16 cellular contexts compared by ENCODE assay signal in the genomic region with DNA sequence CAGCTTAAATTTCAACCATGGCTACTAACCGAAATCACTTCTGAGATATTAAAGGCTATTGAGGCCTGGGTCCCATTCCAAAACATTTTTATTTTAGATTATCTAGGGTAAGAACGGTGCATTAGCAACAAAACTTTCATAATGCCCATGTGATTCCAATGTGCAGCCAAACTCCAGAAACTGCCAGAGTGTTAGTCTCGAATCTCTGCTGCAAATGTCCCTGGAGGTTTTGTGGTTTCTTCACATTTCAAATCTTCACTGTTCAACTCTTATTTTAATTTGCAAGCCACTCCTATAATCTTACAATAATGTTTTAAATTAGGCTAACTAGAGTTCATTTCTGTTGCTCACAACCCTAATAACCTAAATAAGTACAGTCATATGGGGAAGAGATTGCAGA.
DNase-seq lines count a peak whose midpoint lies in the region; ATAC-seq, FAIRE-seq and TF ChIP-seq lines count a peak whose summit lies in the region.
"Had no signal": no experiment of that assay in that cellular context is flagged by ENCODE, and none has a peak within 500 bp of the region (broad histone marks: within the 10 kb centered on the region; RNA-seq: fewer than 3 reads in every experiment).

No MANE protein-coding gene starts in this region.

- H3K9me3 Mint-ChIP-seq in astrocyte (ENCODE audit: unreplicated experiment): no peaks in the 10 kb centered on the region
- H3K9me3 Mint-ChIP-seq in activated CD8-positive, alpha-beta memory T cell treated with anti-CD3 and anti-CD28 coated beads, Interleukin-2, amount 10 ng/mL, durations not matched to agents 7 days and 5 days (ENCODE audit: low read depth): no peaks in the 10 kb centered on the region
- H3K9me3 Mint-ChIP-seq: CD8-positive, alpha-beta T cell; H9 had no signal

- no peaks in the 10 kb centered on the region for H3K36me3 Mint-ChIP-seq in astrocyte (ENCODE audit: low read depth, unreplicated experiment)
- no peaks in the 10 kb centered on the region for H3K36me3 Mint-ChIP-seq in activated CD8-positive, alpha-beta memory T cell treated with anti-CD3 and anti-CD28 coated beads, Interleukin-2, amount 10 ng/mL, durations not matched to agents 7 days and 5 days
- H3K36me3 Mint-ChIP-seq: CD8-positive, alpha-beta T cell had no signal

- H3K4me1 ChIP-seq in BLaER1 (peaks cover 13% of the 10 kb centered on the region), Karpas-422 (ENCODE audit: low read length) (peaks cover 73% of the 10 kb centered on the region), astrocyte (ENCODE audit: insufficient read depth, low read length) (no peaks in the 10 kb centered on the region), foreskin keratinocyte (no peaks in the 10 kb centered on the region), right lobe of liver (no peaks in the 10 kb centered on the region)
- H3K4me1 ChIP-seq: A549 had no signal

- intact Hi-C loops in right lobe of liver (cut with DNase I): loop anchor here in 1 of 2 donors (10.0 kb wide), 1 partner anchor 126 kb away; no protein-coding TSS in a partner anchor

- H3K27ac Mint-ChIP-seq in astrocyte (ENCODE audit: unreplicated experiment): peak overlapping the region; percentile 53
- H3K27ac Mint-ChIP-seq in activated CD8-positive, alpha-beta memory T cell treated with anti-CD3 and anti-CD28 coated beads, Interleukin-2, amount 10 ng/mL, durations not matched to agents 7 days and 5 days: no peak overlapping the region
- H3K27ac Mint-ChIP-seq: CD8-positive, alpha-beta T cell; H9 had no signal

- no peak for FAIRE-seq in astrocyte (lab: Jason Lieb, UNC)
- FAIRE-seq: A549, H1 had no signal

- no peak overlapping the region for H3K9ac ChIP-seq in BLaER1
- peak overlapping the region; percentile 31 for H3K9ac ChIP-seq in Karpas-422 (ENCODE audit: low read length)
- no peak overlapping the region for H3K9ac ChIP-seq in astrocyte (ENCODE audit: low read length)

- H3K4me2 ChIP-seq in BLaER1: peak overlapping the region; percentile 20; the same call in 1 of the 2 replicates
- H3K4me2 ChIP-seq in Karpas-422 (ENCODE audit: low read depth, low read length, poor library complexity, severe bottlenecking): peak overlapping the region; percentile 24
- H3K4me2 ChIP-seq in astrocyte (ENCODE audit: low read length): no peak overlapping the region
- H3K4me2 ChIP-seq: A549 had no signal

- WGBS in right lobe of liver (ENCODE audit: insufficient coverage, low coverage, low lambda C conversion rate, missing lambda C conversion rate): 75% methylated on average over 3 of the region's 3 CpGs

- DNase-seq in Karpas-422: peak; percentile 87
- no peak for DNase-seq in astrocyte (ENCODE audit: low read depth)
- no peak for DNase-seq in foreskin keratinocyte
- no peak for DNase-seq in NCI-H1694 treated with DMSO at 0.1 percent for 48 hours (lab: John Stamatoyannopoulos, UW)
- DNase-seq in activated CD8-positive, alpha-beta memory T cell treated with anti-CD3 and anti-CD28 coated beads, Interleukin-2, amount 10 ng/mL, durations not matched to agents 7 days and 5 days: no peak
- DNase-seq in right lobe of liver: no peak
- DNase-seq: AML-193; Calu3; CD8-positive, alpha-beta T cell; DMS79 treated with DMSO at 0.1 percent for 48 hours; H9 had no signal

- ATAC-seq in foreskin keratinocyte: peak; percentile 15
- no peak for ATAC-seq in GM18517 (IDR thresholded peaks at IDR 0.05; ENCODE audit: unreplicated experiment)
- no peak for ATAC-seq in activated CD8-positive, alpha-beta memory T cell treated with anti-CD3 and anti-CD28 coated beads, Interleukin-2, amount 10 ng/mL, durations not matched to agents 7 days and 5 days
- no peak for ATAC-seq in right lobe of liver
- ATAC-seq: A549; CD8-positive, alpha-beta T cell had no signal

- H3K27me3 ChIP-seq in BLaER1 (no peaks in the 10 kb centered on the region), Karpas-422 (ENCODE audit: low read length) (no peaks in the 10 kb centered on the region), astrocyte (ENCODE audit: insufficient read depth, low read length) (no peaks in the 10 kb centered on the region), foreskin keratinocyte (no peaks in the 10 kb centered on the region), right lobe of liver (no peaks in the 10 kb centered on the region)

- no peaks in the 10 kb centered on the region for H3K9me3 ChIP-seq in BLaER1
- peaks cover 4% of the 10 kb centered on the region; the same call in 1 of the 2 replicates for H3K9me3 ChIP-seq in Karpas-422 (ENCODE audit: low read length)
- no peaks in the 10 kb centered on the region for H3K9me3 ChIP-seq in astrocyte (ENCODE audit: insufficient read depth, low read depth, low read length)
- H3K9me3 ChIP-seq in right lobe of liver: no peaks in the 10 kb centered on the region
- H3K9me3 ChIP-seq: A549 had no signal

- H3K36me3 ChIP-seq in BLaER1 (no peaks in the 10 kb centered on the region), Karpas-422 (ENCODE audit: insufficient read depth, low read length) (peaks cover 6% of the 10 kb centered on the region; the same call in 1 of the 2 replicates), astrocyte (ENCODE audit: insufficient read depth, low read length) (no peaks in the 10 kb centered on the region), right lobe of liver (no peaks in the 10 kb centered on the region)

- H4K20me1 ChIP-seq in BLaER1 (no peaks in the 10 kb centered on the region), Karpas-422 (ENCODE audit: insufficient read depth, low read depth, low read length) (no peaks in the 10 kb centered on the region), astrocyte (ENCODE audit: insufficient read depth, low read length) (no peaks in the 10 kb centered on the region)

- CTCF ChIA-PET in activated CD8-positive, alpha-beta memory T cell treated with anti-CD3 and anti-CD28 coated beads, Interleukin-2, amount 10 ng/mL, durations not matched to agents 7 days and 5 days (lab: Charles Lee): no interaction called here

- H3K79me2 ChIP-seq in Karpas-422 (ENCODE audit: low read length): no peaks in the 10 kb centered on the region
- no peaks in the 10 kb centered on the region for H3K79me2 ChIP-seq in astrocyte (ENCODE audit: insufficient read depth, low read length)

- no peaks in the 10 kb centered on the region for H3K9me2 ChIP-seq in Karpas-422 (replicated peaks; ENCODE audit: insufficient read depth, low read length)

- H2AFZ ChIP-seq in Karpas-422 (ENCODE audit: low read length) (no peak overlapping the region; the same call in 1 of the 2 replicates), astrocyte (ENCODE audit: low read depth, low read length) (no peak overlapping the region)

- no peaks in the 10 kb centered on the region for H3K27me3 Mint-ChIP-seq in astrocyte (ENCODE audit: low read depth, unreplicated experiment)
- H3K27me3 Mint-ChIP-seq in activated CD8-positive, alpha-beta memory T cell treated with anti-CD3 and anti-CD28 coated beads, Interleukin-2, amount 10 ng/mL, durations not matched to agents 7 days and 5 days: peaks cover 6% of the 10 kb centered on the region

- peaks cover 30% of the 10 kb centered on the region for H3K4me1 Mint-ChIP-seq in astrocyte (ENCODE audit: low read depth, unreplicated experiment)
- H3K4me1 Mint-ChIP-seq in activated CD8-positive, alpha-beta memory T cell treated with anti-CD3 and anti-CD28 coated beads, Interleukin-2, amount 10 ng/mL, durations not matched to agents 7 days and 5 days: peaks cover 19% of the 10 kb centered on the region

- H3K27ac ChIP-seq in BLaER1: no peak overlapping the region
- H3K27ac ChIP-seq in Karpas-422 (ENCODE audit: low read length): peak overlapping the region; percentile 97
- H3K27ac ChIP-seq in astrocyte (ENCODE audit: low read depth, low read length): no peak overlapping the region
- no peak overlapping the region for H3K27ac ChIP-seq in foreskin keratinocyte
- H3K27ac ChIP-seq in right lobe of liver: no peak overlapping the region
- H3K27ac ChIP-seq: 22Rv1, A549 had no signal

- no peak overlapping the region for H3K4me3 Mint-ChIP-seq in astrocyte (ENCODE audit: unreplicated experiment)
- no peak overlapping the region for H3K4me3 Mint-ChIP-seq in activated CD8-positive, alpha-beta memory T cell treated with anti-CD3 and anti-CD28 coated beads, Interleukin-2, amount 10 ng/mL, durations not matched to agents 7 days and 5 days
- H3K4me3 Mint-ChIP-seq: CD8-positive, alpha-beta T cell; H9 had no signal

- TF ChIP-seq POLR2A in right lobe of liver (IDR thresholded peaks at IDR 0.05): no peak

- H3K4me3 ChIP-seq in BLaER1 (no peak overlapping the region), Karpas-422 (ENCODE audit: low read length) (peak overlapping the region; percentile 14), astrocyte (ENCODE audit: insufficient read depth, low read depth, low read length) (no peak overlapping the region), right lobe of liver (no peak overlapping the region)
- H3K4me3 ChIP-seq: A549 had no signal

- TF ChIP-seq CTCF in astrocyte (IDR thresholded peaks at IDR 0.05; ENCODE audit: insufficient read depth, low read depth, low read length): no peak
- no peak for TF ChIP-seq CTCF in foreskin keratinocyte (conservative IDR thresholded peaks at IDR 0.05)
- no peak for TF ChIP-seq CTCF in right lobe of liver (IDR thresholded peaks at IDR 0.05)
